23 cellular contexts compared by ENCODE assay signal in the genomic region with DNA sequence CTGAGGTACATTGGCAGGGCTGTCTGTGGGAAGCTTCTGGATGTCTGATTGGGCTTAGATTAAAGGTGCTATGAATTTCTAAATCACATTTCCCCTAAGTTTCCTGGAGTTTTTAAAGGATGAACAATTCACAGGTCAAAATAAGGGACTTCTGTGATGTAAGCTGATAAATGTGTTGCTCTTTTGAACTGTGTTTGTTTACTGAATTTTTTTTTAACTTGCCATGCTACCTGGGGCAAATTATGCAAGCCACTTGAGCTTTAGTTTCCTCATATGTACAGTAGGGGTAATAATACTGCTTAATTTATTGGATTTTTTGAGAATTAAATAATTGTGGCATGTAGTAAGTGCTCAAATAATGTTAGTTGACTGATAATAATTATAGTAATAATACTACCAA. TPM values are rescaled to one million over a fixed set of nuclear protein-coding genes. Genes with fewer than 3 reads are reported as not detected.
DNase-seq lines count a peak whose midpoint lies in the region; ATAC-seq, FAIRE-seq and TF ChIP-seq lines count a peak whose summit lies in the region.
"Had no signal": no experiment of that assay in that cellular context is flagged by ENCODE, and none has a peak within 500 bp of the region (broad histone marks: within the 10 kb centered on the region; RNA-seq: fewer than 3 reads in every experiment).

No MANE protein-coding gene starts in this region.

- TF ChIP-seq RAD21 in HepG2 (CRISPR knock-in tag; IDR thresholded peaks at IDR 0.05), result no peak

- H3K27ac ChIP-seq in CD8-positive, alpha-beta memory T cell (ENCODE audit: low read depth, low read length), result peak overlapping the region; percentile 11
- H3K27ac ChIP-seq in keratinocyte (ENCODE audit: control insufficient read depth, insufficient read depth, low read length) (no peak overlapping the region), HepG2 (ENCODE audit: extremely low read length, insufficient read depth, low read length) (no peak overlapping the region), right lobe of liver (no peak overlapping the region)
- H3K27ac ChIP-seq: 22Rv1; A549; BLaER1 treated with 17β-estradiol and CSF1 and Interleukin-3, amounts not matched to agents 10 nM and 100 nM; C4-2B had no signal

- H3K36me3 Mint-ChIP-seq in CD8-positive, alpha-beta memory T cell, result peaks cover 0 to 6% (median 0%) of the 10 kb centered on the region in 3 donors
- no peaks in the 10 kb centered on the region for H3K36me3 Mint-ChIP-seq in Caco-2 (ENCODE audit: insufficient read depth, unreplicated experiment)
- H3K36me3 Mint-ChIP-seq: CD8-positive, alpha-beta T cell had no signal

- no peaks in the 10 kb centered on the region for H4K20me1 ChIP-seq in keratinocyte (ENCODE audit: control insufficient read depth, extremely low read depth, insufficient read depth, low read length)
- H4K20me1 ChIP-seq in HepG2 (ENCODE audit: insufficient read depth, low read length), result no peaks in the 10 kb centered on the region
- H4K20me1 ChIP-seq: BLaER1 treated with 17β-estradiol and CSF1 and Interleukin-3, amounts not matched to agents 10 nM and 100 nM had no signal

- no peak for ATAC-seq in HepG2
- peak; percentile 45 to 65 (median 58) for ATAC-seq in right lobe of liver
- ATAC-seq: A549; CD8-positive, alpha-beta T cell; GM12878 had no signal

- intact Hi-C loops in HepG2 (cut with micrococcal nuclease; ENCODE audit: unreplicated experiment), result no loop called here
- intact Hi-C loops in right lobe of liver (cut with DNase I), result no loop called here
- intact Hi-C loops in Caco-2 (cut with micrococcal nuclease; ENCODE audit: unreplicated experiment), result no loop called here

- TF ChIP-seq EP300 in HepG2 (IDR thresholded peaks at IDR 0.05; ENCODE audit: low read depth in 2 of 2, low read length in 2 of 2) (no peak), HepG2 (CRISPR knock-in tag; IDR thresholded peaks at IDR 0.05; ENCODE audit: borderline replicate concordance) (no peak)

- no peaks in the 10 kb centered on the region for H3K9me3 Mint-ChIP-seq in CD8-positive, alpha-beta memory T cell
- H3K9me3 Mint-ChIP-seq in Caco-2 (ENCODE audit: unreplicated experiment), result no peaks in the 10 kb centered on the region
- H3K9me3 Mint-ChIP-seq: CD4-positive, alpha-beta T cell; CD8-positive, alpha-beta T cell had no signal

- BruUV-seq in HepG2 (replicated peaks; lab: Mats Ljungman, UMichigan) (no TSS peak), Caco-2 (replicated peaks; lab: Mats Ljungman, UMichigan) (no TSS peak)

- no peaks in the 10 kb centered on the region for H3K36me3 ChIP-seq in CD8-positive, alpha-beta memory T cell (ENCODE audit: insufficient read depth, low read length)
- H3K36me3 ChIP-seq in keratinocyte (ENCODE audit: control insufficient read depth in 2 of 2, extremely low read depth in 1 of 2, insufficient read depth in 2 of 2, low read length in 2 of 2) (peaks cover 0 to 3% of the 10 kb centered on the region in 2 experiments), HepG2 (replicated peaks in 1 of 2; ENCODE audit: control insufficient read depth in 1 of 2, insufficient read depth in 2 of 2, low read length in 2 of 2) (no peaks in the 10 kb centered on the region), right lobe of liver (peaks cover 0 to 1% (median 0%) of the 10 kb centered on the region in 4 donors), Caco-2 (ENCODE audit: control insufficient read depth, insufficient read depth, low read length) (no peaks in the 10 kb centered on the region)
- H3K36me3 ChIP-seq: BLaER1 treated with 17β-estradiol and CSF1 and Interleukin-3, amounts not matched to agents 10 nM and 100 nM had no signal

- no peaks in the 10 kb centered on the region for H3K4me1 ChIP-seq in CD8-positive, alpha-beta memory T cell (ENCODE audit: insufficient read depth, low read length)
- peaks cover 4% of the 10 kb centered on the region for H3K4me1 ChIP-seq in keratinocyte (ENCODE audit: control insufficient read depth, extremely low read depth, insufficient read depth, low read length)
- no peaks in the 10 kb centered on the region for H3K4me1 ChIP-seq in HepG2 (ENCODE audit: insufficient read depth, low read length)
- no peaks in the 10 kb centered on the region for H3K4me1 ChIP-seq in right lobe of liver
- H3K4me1 ChIP-seq in Caco-2, result no peaks in the 10 kb centered on the region
- H3K4me1 ChIP-seq: BLaER1 treated with 17β-estradiol and CSF1 and Interleukin-3, amounts not matched to agents 10 nM and 100 nM had no signal

- H3K9ac ChIP-seq in keratinocyte (ENCODE audit: control insufficient read depth, extremely low read depth, insufficient read depth, low read length) (no peak overlapping the region), HepG2 (ENCODE audit: insufficient read depth, low read depth, low read length) (no peak overlapping the region)
- H3K9ac ChIP-seq: BLaER1 treated with 17β-estradiol and CSF1 and Interleukin-3, amounts not matched to agents 10 nM and 100 nM had no signal

- TF ChIP-seq CTCF in keratinocyte (optimal IDR thresholded peaks at IDR 0.05 in 1 of 3, IDR thresholded peaks at IDR 0.05 in 1 of 3, conservative IDR thresholded peaks at IDR 0.05 in 1 of 3; ENCODE audit: extremely low read depth in 1 of 3, insufficient read depth in 2 of 3, low read length in 3 of 3) (no peak), HepG2 (CRISPR knock-in tag; IDR thresholded peaks at IDR 0.05) (no peak), right lobe of liver (IDR thresholded peaks at IDR 0.05) (no peak), Caco-2 (IDR thresholded peaks at IDR 0.05; ENCODE audit: insufficient read depth in 1 of 2, low read depth in 1 of 2, low read length in 1 of 2, severe bottlenecking in 1 of 2, unreplicated experiment in 1 of 2) (no peak)

- no peak overlapping the region for H3K4me3 ChIP-seq in CD8-positive, alpha-beta memory T cell (ENCODE audit: low read length)
- H3K4me3 ChIP-seq in keratinocyte (ENCODE audit: control insufficient read depth in 2 of 3, extremely low read depth in 1 of 3, insufficient read depth in 2 of 3, low read depth in 1 of 3, low read length in 3 of 3) (no peak overlapping the region), HepG2 (replicated peaks in 1 of 3; ENCODE audit: insufficient read depth in 1 of 3, low read depth in 2 of 3, low read length in 3 of 3) (no peak overlapping the region), right lobe of liver (no peak overlapping the region), Caco-2 (ENCODE audit: low read depth, low read length) (no peak overlapping the region)
- H3K4me3 ChIP-seq: A549; BLaER1 treated with 17β-estradiol and CSF1 and Interleukin-3, amounts not matched to agents 10 nM and 100 nM; GM12878 had no signal

- no peak for TF ChIP-seq POLR2A in HepG2 (IDR thresholded peaks at IDR 0.05; ENCODE audit: insufficient read depth in 1 of 2, low read depth in 2 of 2, low read length in 2 of 2)
- no peak for TF ChIP-seq POLR2A in right lobe of liver (IDR thresholded peaks at IDR 0.05)

- DNase-seq in CD8-positive, alpha-beta memory T cell, result no peak
- no peak for DNase-seq in keratinocyte (ENCODE audit: low read depth, low spot score)
- DNase-seq in HepG2 (ENCODE audit: low spot score), result no peak
- DNase-seq in right lobe of liver, result no peak
- no peak for DNase-seq in amygdala (lab: John Stamatoyannopoulos, UW)
- DNase-seq in Caco-2, result no peak
- no peak for DNase-seq in NCI-H1694 (lab: John Stamatoyannopoulos, UW)
- DNase-seq: AML-193; Calu3; CD4-positive, alpha-beta T cell; CD8-positive, alpha-beta T cell; COR-L47; DMS79 treated with DMSO at 0.1 percent for 48 hours; GDM1 had no signal

- dilution Hi-C loops in keratinocyte (cut with MboI; ENCODE audit: extremely low pct_ligation_motif_present, low sequenced_read_pairs), result no loop called here

- no peak overlapping the region for H3K4me3 Mint-ChIP-seq in CD8-positive, alpha-beta memory T cell
- no peak overlapping the region for H3K4me3 Mint-ChIP-seq in Caco-2 (ENCODE audit: unreplicated experiment)
- H3K4me3 Mint-ChIP-seq: B cell; CD4-positive, alpha-beta T cell; CD8-positive, alpha-beta T cell had no signal

- CTCF ChIA-PET in CD8-positive, alpha-beta memory T cell (lab: Charles Lee), result interaction anchor here (1.0 kb wide), 1 partner anchor 18 kb away, joined by 3 read pairs; no protein-coding TSS in a partner anchor
- CTCF ChIA-PET in HepG2 (lab: Yijun Ruan, JAX; ENCODE audit: low intra/inter-chr PET ratio, low total read pairs), result no interaction called here
- CTCF ChIA-PET in Caco-2 (lab: Charles Lee), result no interaction called here

- H2AFZ ChIP-seq in keratinocyte (ENCODE audit: control insufficient read depth, low read length) (no peak overlapping the region), HepG2 (ENCODE audit: low read length) (no peak overlapping the region)

- H3K27me3 Mint-ChIP-seq in CD8-positive, alpha-beta memory T cell, result peaks cover 0 to 12% of the 10 kb centered on the region in 2 donors
- no peaks in the 10 kb centered on the region for H3K27me3 Mint-ChIP-seq in Caco-2 (ENCODE audit: insufficient read depth, unreplicated experiment)

- FAIRE-seq in keratinocyte (lab: Jason Lieb, UNC) (peak; percentile 36), HepG2 (lab: Jason Lieb, UNC) (no peak)
- FAIRE-seq: A549, D721Med, GM12878, GM12892, GM18507 had no signal

- H3K4me1 Mint-ChIP-seq in CD8-positive, alpha-beta memory T cell, result no peaks in the 10 kb centered on the region
- H3K4me1 Mint-ChIP-seq in Caco-2 (ENCODE audit: low read depth, unreplicated experiment), result no peaks in the 10 kb centered on the region
- H3K4me1 Mint-ChIP-seq: B cell had no signal

- H3K4me2 ChIP-seq in keratinocyte (ENCODE audit: control insufficient read depth, extremely low read depth, insufficient read depth, low read depth, low read length) (no peak overlapping the region), HepG2 (ENCODE audit: low read depth, low read length) (no peak overlapping the region)
- H3K4me2 ChIP-seq: A549; BLaER1 treated with 17β-estradiol and CSF1 and Interleukin-3, amounts not matched to agents 10 nM and 100 nM had no signal

- POLR2A ChIA-PET in CD8-positive, alpha-beta memory T cell (lab: Charles Lee), result no interaction called here
- POLR2A ChIA-PET in HepG2 (lab: Yijun Ruan, JAX) (no interaction called here), Caco-2 (lab: Charles Lee) (no interaction called here)

- no peak overlapping the region for H3K27ac Mint-ChIP-seq in CD8-positive, alpha-beta memory T cell
- no peak overlapping the region for H3K27ac Mint-ChIP-seq in Caco-2 (ENCODE audit: unreplicated experiment)
- H3K27ac Mint-ChIP-seq: B cell; CD4-positive, alpha-beta T cell; CD8-positive, alpha-beta T cell had no signal

- no peaks in the 10 kb centered on the region for H3K9me3 ChIP-seq in CD8-positive, alpha-beta memory T cell (ENCODE audit: low read length)
- H3K9me3 ChIP-seq in keratinocyte (ENCODE audit: control insufficient read depth, low read depth, low read length), result no peaks in the 10 kb centered on the region
- H3K9me3 ChIP-seq in HepG2 (ENCODE audit: low read length), result no peaks in the 10 kb centered on the region
- no peaks in the 10 kb centered on the region for H3K9me3 ChIP-seq in right lobe of liver
- no peaks in the 10 kb centered on the region for H3K9me3 ChIP-seq in Caco-2
- H3K9me3 ChIP-seq: A549; BLaER1 treated with 17β-estradiol and CSF1 and Interleukin-3, amounts not matched to agents 10 nM and 100 nM had no signal

- H3K79me2 ChIP-seq in keratinocyte (ENCODE audit: control insufficient read depth, insufficient read depth, low read length) (no peaks in the 10 kb centered on the region), HepG2 (ENCODE audit: insufficient read depth, low read length) (no peaks in the 10 kb centered on the region)

- in situ Hi-C loops in HepG2 (cut with HindIII; ENCODE audit: extremely low pct_ligation_motif_present, low pct_unique_long_range_greater_than_20kb), result no loop called here

- H3K27me3 ChIP-seq in CD8-positive, alpha-beta memory T cell (ENCODE audit: insufficient read depth, low read length, poor library complexity, severe bottlenecking), result no peaks in the 10 kb centered on the region
- H3K27me3 ChIP-seq in keratinocyte (ENCODE audit: control insufficient read depth, extremely low read depth, insufficient read depth, low read length) (no peaks in the 10 kb centered on the region), HepG2 (ENCODE audit: control insufficient read depth in 1 of 2, insufficient read depth in 2 of 2, low read length in 2 of 2) (no peaks in the 10 kb centered on the region; a peak in 1 of 5 replicates), right lobe of liver (no peaks in the 10 kb centered on the region), Caco-2 (replicated peaks; ENCODE audit: control insufficient read depth, insufficient read depth, low read length) (no peaks in the 10 kb centered on the region; the same call in 1 of the 2 replicates)
- H3K27me3 ChIP-seq: BLaER1 treated with 17β-estradiol and CSF1 and Interleukin-3, amounts not matched to agents 10 nM and 100 nM had no signal

- no peaks in the 10 kb centered on the region for H3K9me1 ChIP-seq in keratinocyte (ENCODE audit: control insufficient read depth, extremely low read depth, insufficient read depth, low read length)

RNA-seq across cellular contexts. Expression of gene CCDC91, which starts 52.8 kb away (rescaled TPM):
- 10 to 100 TPM; 20.3 to 23.2 TPM for total RNA-seq in CD8-positive, alpha-beta memory T cell
- 64.1 TPM for polyA plus RNA-seq in CD8-positive, alpha-beta memory T cell
- polyA plus RNA-seq in keratinocyte, result 18.8 to 29.8 TPM (median 26.5 TPM) in 3 replicates
- 182 TPM for polyA plus RNA-seq in keratinocyte (2011; ENCODE audit: low read depth)
- 21.7 and 35.5 TPM in 2 replicates for polyA plus RNA-seq in keratinocyte (2011; cell fraction: cytosol; rRNA removed)
- 21.9 and 27.3 TPM in 2 replicates for polyA plus RNA-seq in keratinocyte (2011; cell fraction: nucleus; rRNA removed)
- polyA plus RNA-seq in keratinocyte (2012; ENCODE audit: low replicate concordance), result 20.6 TPM in 2 replicates
- 17.8 to 37.2 TPM (median 26.5 TPM) in 3 replicates for polyA minus RNA-seq in keratinocyte
- polyA minus RNA-seq in keratinocyte (2011; cell fraction: cytosol; rRNA and poly(A)+ RNA removed), result 32.4 TPM
- 32.4 and 65.9 TPM in 2 replicates for polyA minus RNA-seq in keratinocyte (2011; cell fraction: nucleus; rRNA and poly(A)+ RNA removed)
- 15.8 and 20.6 TPM in 2 replicates for total RNA-seq in HepG2 (2016; rRNA removed; fragmentation: Illumina TruSeq; extraction: Trizol)
- 88.7 and 93.9 TPM in 2 replicates for total RNA-seq in HepG2 (2016; cell fraction: cytosol; rRNA removed; fragmentation: Illumina TruSeq; extraction: Trizol; ENCODE audit: low read depth)
- 14.9 and 18.0 TPM in 2 replicates for total RNA-seq in HepG2 (2016; cell fraction: insoluble cytoplasmic fraction; rRNA removed; fragmentation: Illumina TruSeq; extraction: Trizol)
- 25.9 and 27.4 TPM in 2 replicates for total RNA-seq in HepG2 (2016; cell fraction: membrane; rRNA removed; fragmentation: Illumina TruSeq; extraction: Trizol)
- total RNA-seq in HepG2 (2016; cell fraction: nucleus; rRNA removed; fragmentation: Illumina TruSeq; extraction: Trizol), result 19.4 and 19.8 TPM in 2 replicates
- polyA plus RNA-seq in HepG2 (2011; rRNA removed), result 7.7 and 9.8 TPM in 2 replicates
- polyA plus RNA-seq in HepG2 (2011; cell fraction: cytosol; rRNA removed), result 5.3 and 9.0 TPM in 2 replicates
- 5.2 and 5.9 TPM in 2 replicates for polyA plus RNA-seq in HepG2 (2011; cell fraction: nucleus; rRNA removed)
- 9.2 and 10.4 TPM in 2 replicates for polyA plus RNA-seq in HepG2 (2012)
- 1.3 and 1.9 TPM in 2 replicates for polyA plus RNA-seq in HepG2 (2016; cell fraction: cytosol; fragmentation: Illumina TruSeq; extraction: Trizol; ENCODE audit: low read depth)
- polyA plus RNA-seq in HepG2 (2016; cell fraction: insoluble cytoplasmic fraction; fragmentation: Illumina TruSeq; extraction: Trizol; ENCODE audit: low read depth), result 16.6 and 16.9 TPM in 2 replicates
- 3.4 TPM in 2 replicates for polyA plus RNA-seq in HepG2 (2016; cell fraction: membrane; fragmentation: Illumina TruSeq; extraction: Trizol; ENCODE audit: low read depth)
- polyA plus RNA-seq in HepG2 (2016; cell fraction: nucleus; fragmentation: Illumina TruSeq; extraction: Trizol; ENCODE audit: insufficient read depth, low read depth), result 7.0 and 7.9 TPM in 2 replicates
- polyA minus RNA-seq in HepG2 (2011; rRNA and poly(A)+ RNA removed; ENCODE audit: low replicate concordance), result 17.8 and 41.4 TPM in 2 replicates
- 12.6 and 19.2 TPM in 2 replicates for polyA minus RNA-seq in HepG2 (2011; cell fraction: cytosol; rRNA and poly(A)+ RNA removed)
- polyA minus RNA-seq in HepG2 (2011; cell fraction: nucleus; rRNA and poly(A)+ RNA removed), result 50.2 and 62.0 TPM in 2 replicates
- 10 to 100 TPM; 10.0 to 21.5 (median 13.9) TPM for total RNA-seq in right lobe of liver
- 21.2 and 21.6 TPM in 2 replicates for total RNA-seq in Caco-2 (2022)
